Comparison of ENCODE assay signal across 8 cellular contexts in the genomic region with DNA sequence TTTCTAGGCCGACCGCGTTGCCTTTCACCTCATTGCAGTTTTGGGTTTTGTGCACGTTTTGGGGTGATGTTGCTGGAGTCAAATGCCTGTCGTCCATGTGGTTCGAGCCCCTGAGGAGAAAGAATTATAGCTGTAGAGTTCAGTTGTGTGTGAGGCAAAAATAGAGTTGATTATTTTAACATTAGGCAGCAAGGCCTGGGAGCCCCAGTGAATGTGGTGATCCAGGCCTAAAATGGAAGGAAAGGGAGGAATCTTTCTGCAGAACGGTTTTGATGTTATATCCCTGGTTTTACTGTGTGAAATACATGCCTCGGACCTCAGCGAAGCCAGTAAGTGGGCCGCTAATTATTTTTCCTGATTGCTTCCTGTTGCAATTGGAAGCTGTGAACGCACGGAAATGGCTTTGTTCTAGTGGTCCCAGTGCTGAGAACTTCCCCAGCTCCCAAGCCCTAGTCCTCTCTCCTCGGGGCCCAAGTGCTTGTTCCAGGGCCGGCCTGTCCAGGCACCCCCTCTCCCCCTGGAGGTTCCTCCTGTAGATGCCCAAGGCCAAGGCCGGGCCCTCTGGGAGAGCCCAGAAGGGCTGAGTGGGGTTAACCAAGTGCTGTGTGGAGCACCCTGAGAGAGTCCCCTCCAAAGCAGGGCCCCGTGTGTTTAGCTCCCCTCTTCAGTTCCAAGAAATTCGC. TPM values are rescaled to one million over a fixed set of nuclear protein-coding genes. Genes with fewer than 3 reads are reported as not detected.
A peak's percentile ranks its signal among the peaks of the same experiment; 100 is the strongest.
DNase-seq lines count a peak whose midpoint lies in the region; ATAC-seq and TF ChIP-seq lines count a peak whose summit lies in the region.

No MANE protein-coding gene starts in this region.

- ATAC-seq in HG03460 (IDR thresholded peaks at IDR 0.05; ENCODE audit: unreplicated experiment) = no peak
- no peak for ATAC-seq in GM21360 (IDR thresholded peaks at IDR 0.05; ENCODE audit: unreplicated experiment)

- TF ChIP-seq CTCF in stomach (IDR thresholded peaks at IDR 0.05) = no peak

- H3K36me3 Mint-ChIP-seq in activated CD4-positive, alpha-beta memory T cell treated with anti-CD3 and anti-CD28 coated beads for 36 hours = no peaks in the 10 kb centered on the region

- no peak overlapping the region for H3K27ac Mint-ChIP-seq in activated CD4-positive, alpha-beta memory T cell treated with anti-CD3 and anti-CD28 coated beads for 36 hours

- no peak for TF ChIP-seq POLR2A in stomach (IDR thresholded peaks at IDR 0.05)

- no peaks in the 10 kb centered on the region for H3K9me3 Mint-ChIP-seq in activated CD4-positive, alpha-beta memory T cell treated with anti-CD3 and anti-CD28 coated beads for 36 hours

- H3K27me3 ChIP-seq in iPS-15b (ENCODE audit: control insufficient read depth, insufficient read depth, low read length) = peaks cover 4% of the 10 kb centered on the region
- peaks cover 0 to 11% (median 0%) of the 10 kb centered on the region in 3 donors for H3K27me3 ChIP-seq in stomach

- no peaks in the 10 kb centered on the region for H3K36me3 ChIP-seq in iPS-15b (ENCODE audit: control insufficient read depth, insufficient read depth, low read length)
- H3K36me3 ChIP-seq in stomach = no peaks in the 10 kb centered on the region

- H3K4me1 ChIP-seq in iPS-15b (ENCODE audit: control insufficient read depth, insufficient read depth, low read length) (peaks cover 11% of the 10 kb centered on the region), stomach (peaks cover 43 to 65% (median 50%) of the 10 kb centered on the region in 4 donors)

- peaks cover 7% of the 10 kb centered on the region for H3K27me3 Mint-ChIP-seq in activated CD4-positive, alpha-beta memory T cell treated with anti-CD3 and anti-CD28 coated beads for 36 hours

- WGBS in stomach, 5 donors = 14 to 24% (median 16%) methylated on average over 14 to 17 of the region's 17 CpGs

- TF ChIP-seq EP300 in stomach (IDR thresholded peaks at IDR 0.05) = no peak

- H3K27ac ChIP-seq in stomach = peak overlapping the region; percentile 71 to 89 (median 78)

- H3K4me1 Mint-ChIP-seq in activated CD4-positive, alpha-beta memory T cell treated with anti-CD3 and anti-CD28 coated beads for 36 hours (ENCODE audit: low read depth) = peaks cover 7% of the 10 kb centered on the region

- peak overlapping the region; percentile 41 for H3K9ac ChIP-seq in iPS-15b (ENCODE audit: low read depth, low read length)

- CTCF ChIA-PET in activated CD4-positive, alpha-beta memory T cell treated with anti-CD3 and anti-CD28 coated beads for 36 hours (lab: Charles Lee) = interaction anchor here (0.9 kb wide), 1 partner anchor 16 kb away, joined by 3 read pairs; no protein-coding TSS in a partner anchor

- peak overlapping the region; percentile 68 for H3K4me3 ChIP-seq in iPS-15b (ENCODE audit: low read depth, low read length)
- peak overlapping the region; percentile 71 to 86 (median 72) for H3K4me3 ChIP-seq in stomach

- POLR2A ChIA-PET in activated CD4-positive, alpha-beta memory T cell treated with anti-CD3 and anti-CD28 coated beads for 36 hours (lab: Charles Lee) = no interaction called here

- DNase-seq in NCI-H748 (lab: John Stamatoyannopoulos, UW; ENCODE audit: unreplicated experiment) (peak; percentile 34), NCI-H748 treated with DMSO at 0.1 percent for 48 hours (lab: John Stamatoyannopoulos, UW) (no peak), stomach (no peak), T1000 (lab: John Stamatoyannopoulos, UW) (no peak)
- no peak for DNase-seq in activated CD4-positive, alpha-beta memory T cell treated with anti-CD3 and anti-CD28 coated beads for 36 hours

- peak overlapping the region; percentile 12 for H3K4me3 Mint-ChIP-seq in activated CD4-positive, alpha-beta memory T cell treated with anti-CD3 and anti-CD28 coated beads for 36 hours

- intact Hi-C loops in activated CD4-positive, alpha-beta memory T cell treated with anti-CD3 and anti-CD28 coated beads for 36 hours (cut with micrococcal nuclease) = no loop called here
- intact Hi-C loops in stomach (cut with DNase I; ENCODE audit: low total_unique reads) = loop anchor here (10.0 kb wide), 1 partner anchor 70 kb away; no protein-coding TSS in a partner anchor

- no peaks in the 10 kb centered on the region for H3K9me3 ChIP-seq in iPS-15b (ENCODE audit: control insufficient read depth, insufficient read depth, low read length)
- H3K9me3 ChIP-seq in stomach = no peaks in the 10 kb centered on the region

RNA-seq across cellular contexts. Expression of gene LRP5, which starts 2.0 kb away (rescaled TPM):
- total RNA-seq in activated CD4-positive, alpha-beta memory T cell treated with anti-CD3 and anti-CD28 coated beads for 36 hours = 1 to 10 TPM; 6.1 to 7.6 TPM
- total RNA-seq in stomach = 100 to 1,000 TPM in 2 of 5 donors, 10 to 100 TPM in 3; 36.5 to 152 (median 64.7) TPM
- polyA plus RNA-seq in stomach = 10 to 100 TPM; 11.8 to 42.4 (median 26.6) TPM

RNA-seq across cellular contexts. Expression of gene C11orf24, which starts 42.6 kb away (rescaled TPM):
- total RNA-seq in activated CD4-positive, alpha-beta memory T cell treated with anti-CD3 and anti-CD28 coated beads for 36 hours = 10 to 100 TPM; 28.0 to 28.9 TPM
- total RNA-seq in stomach = 10 to 100 TPM in 4 of 5 donors, 1 to 10 TPM in 1; 5.8 to 35.1 (median 18.0) TPM
- 10 to 100 TPM; 16.3 to 24.6 (median 22.3) TPM for polyA plus RNA-seq in stomach

Comparison
In these comparisons a context has a peak if more than half of its experiments do, and no peak if none do; other contexts are left out.
1. RNA of gene LRP5, which starts 2.0 kb away (total RNA-seq): 36.5 to 152 TPM in stomach; 6.1 to 7.6 TPM in activated CD4-positive, alpha-beta memory T cell treated with anti-CD3 and anti-CD28 coated beads for 36 hours; every median in the first group is over 4 times any median in the second.